Comparison of ENCODE assay signal across 1 cellular context in the genomic region with DNA sequence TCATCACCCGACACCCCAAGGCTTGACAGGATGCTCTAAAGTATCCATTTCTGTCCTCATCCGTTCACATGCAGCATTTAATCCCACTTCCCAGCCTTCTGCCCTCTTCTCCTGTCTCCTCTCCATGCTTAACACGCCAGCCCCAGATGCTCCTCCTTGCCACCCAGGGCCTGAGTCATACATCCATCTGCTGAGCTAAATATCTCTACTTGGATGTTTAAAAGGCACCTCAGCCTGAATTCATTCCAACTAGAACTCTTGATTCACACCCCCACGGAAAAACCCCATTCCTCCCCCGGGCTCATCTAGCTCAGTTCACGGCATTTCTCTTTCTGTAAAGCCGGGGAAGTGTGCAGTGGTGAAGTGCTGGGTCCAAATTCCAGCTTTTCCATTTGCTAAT.
TF ChIP-seq lines count a peak whose summit lies in the region.

No MANE protein-coding gene starts in this region.

TF ChIP-seq in HepG2, 621 proteins besides CTCF, POLR2A, EP300 and RAD21:
- peak; percentile 41 for TF ChIP-seq HNF4A (CRISPR knock-in tag; IDR thresholded peaks at IDR 0.05)
- TF ChIP-seq ARHGAP35 (CRISPR knock-in tag; IDR thresholded peaks at IDR 0.05; ENCODE audit: borderline replicate concordance): no peak
- TF ChIP-seq, protein P1, sequence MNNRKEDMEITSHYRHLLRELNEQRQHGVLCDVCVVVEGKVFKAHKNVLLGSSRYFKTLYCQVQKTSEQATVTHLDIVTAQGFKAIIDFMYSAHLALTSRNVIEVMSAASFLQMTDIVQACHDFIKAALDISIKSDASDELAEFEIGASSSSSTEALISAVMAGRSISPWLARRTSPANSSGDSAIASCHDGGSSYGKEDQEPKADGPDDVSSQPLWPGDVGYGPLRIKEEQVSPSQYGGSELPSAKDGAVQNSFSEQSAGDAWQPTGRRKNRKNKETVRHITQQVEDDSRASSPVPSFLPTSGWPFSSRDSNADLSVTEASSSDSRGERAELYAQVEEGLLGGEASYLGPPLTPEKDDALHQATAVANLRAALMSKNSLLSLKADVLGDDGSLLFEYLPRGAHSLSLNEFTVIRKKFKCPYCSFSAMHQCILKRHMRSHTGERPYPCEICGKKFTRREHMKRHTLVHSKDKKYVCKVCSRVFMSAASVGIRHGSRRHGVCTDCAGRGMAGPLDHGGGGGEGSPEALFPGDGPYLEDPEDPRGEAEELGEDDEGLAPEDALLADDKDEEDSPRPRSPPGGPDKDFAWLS (CRISPR knock-in tag; IDR thresholded peaks at IDR 0.05; ENCODE audit: borderline replicate concordance): no peak
- TF ChIP-seq, protein P2, sequence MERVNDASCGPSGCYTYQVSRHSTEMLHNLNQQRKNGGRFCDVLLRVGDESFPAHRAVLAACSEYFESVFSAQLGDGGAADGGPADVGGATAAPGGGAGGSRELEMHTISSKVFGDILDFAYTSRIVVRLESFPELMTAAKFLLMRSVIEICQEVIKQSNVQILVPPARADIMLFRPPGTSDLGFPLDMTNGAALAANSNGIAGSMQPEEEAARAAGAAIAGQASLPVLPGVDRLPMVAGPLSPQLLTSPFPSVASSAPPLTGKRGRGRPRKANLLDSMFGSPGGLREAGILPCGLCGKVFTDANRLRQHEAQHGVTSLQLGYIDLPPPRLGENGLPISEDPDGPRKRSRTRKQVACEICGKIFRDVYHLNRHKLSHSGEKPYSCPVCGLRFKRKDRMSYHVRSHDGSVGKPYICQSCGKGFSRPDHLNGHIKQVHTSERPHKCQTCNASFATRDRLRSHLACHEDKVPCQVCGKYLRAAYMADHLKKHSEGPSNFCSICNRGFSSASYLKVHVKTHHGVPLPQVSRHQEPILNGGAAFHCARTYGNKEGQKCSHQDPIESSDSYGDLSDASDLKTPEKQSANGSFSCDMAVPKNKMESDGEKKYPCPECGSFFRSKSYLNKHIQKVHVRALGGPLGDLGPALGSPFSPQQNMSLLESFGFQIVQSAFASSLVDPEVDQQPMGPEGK (CRISPR knock-in tag; IDR thresholded peaks at IDR 0.05): 0 out of 2 replicates have a peak, but pooled peaks have one; percentile 12
- no peak for TF ChIP-seq RARA (CRISPR knock-in tag; IDR thresholded peaks at IDR 0.05)
